Comparison of ENCODE assay signal across 8 cellular contexts in the genomic region with DNA sequence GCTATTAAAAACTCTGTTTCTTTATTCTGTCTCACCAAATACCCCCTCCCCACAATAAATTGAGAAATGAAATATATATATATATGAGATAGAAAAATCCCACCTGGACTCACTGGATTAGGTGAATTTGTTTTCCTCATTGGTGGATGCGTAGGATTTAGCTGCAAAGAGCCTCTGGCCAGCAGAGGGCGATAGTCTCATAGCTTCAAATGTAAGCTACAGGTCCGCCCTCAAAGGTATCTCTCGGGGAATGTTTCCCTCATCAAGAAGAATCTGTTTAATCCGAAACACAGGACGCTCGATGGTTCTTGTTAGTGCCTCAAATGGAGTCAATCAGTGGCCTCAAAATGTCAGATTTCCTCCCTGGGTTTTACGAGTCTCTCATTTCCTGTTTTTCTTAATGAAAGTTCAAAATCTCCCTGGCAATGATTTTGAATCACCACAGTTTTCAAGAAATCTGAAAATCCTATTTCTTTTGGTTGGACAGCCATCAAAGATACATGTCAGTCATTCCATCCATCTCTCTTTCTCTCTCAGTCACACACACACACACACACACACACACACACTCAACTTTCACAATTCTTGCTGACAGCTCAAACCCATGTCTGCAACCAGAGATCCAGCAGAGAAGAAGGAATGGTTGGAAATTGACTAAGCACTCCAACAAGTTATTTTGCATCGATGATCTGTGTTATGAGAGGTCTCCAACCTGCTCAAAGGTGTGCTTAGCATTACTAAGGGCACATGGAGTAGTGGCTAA. TPM values are rescaled to one million over a fixed set of nuclear protein-coding genes. Genes with fewer than 3 reads are reported as not detected.
DNase-seq lines count a peak whose midpoint lies in the region; ATAC-seq and TF ChIP-seq lines count a peak whose summit lies in the region.

No MANE protein-coding gene starts in this region.

- no peak overlapping the region for H4K8ac ChIP-seq in mesendoderm (ENCODE audit: low read depth, low read length)

- no peak overlapping the region for H3K18ac ChIP-seq in mesendoderm (ENCODE audit: low read length)

- H3K27me3 ChIP-seq in dorsolateral prefrontal cortex (peaks cover 0 to 3% (median 0%) of the 10 kb centered on the region in 45 donors), mesendoderm (ENCODE audit: insufficient read depth, low read length, poor library complexity) (no peaks in the 10 kb centered on the region)

- H3K79me1 ChIP-seq in mesendoderm (ENCODE audit: low read length) = no peaks in the 10 kb centered on the region

- H3K27ac ChIP-seq in dorsolateral prefrontal cortex = no peak overlapping the region
- no peak overlapping the region for H3K27ac ChIP-seq in mesendoderm (ENCODE audit: low read depth, low read length)

- no peak overlapping the region for H3K4me2 ChIP-seq in mesendoderm (ENCODE audit: low read length)

- DNase-seq in COR-L47 (lab: John Stamatoyannopoulos, UW) (peak; percentile 77), NCI-H510A (lab: John Stamatoyannopoulos, UW) (peak; percentile 34), dorsolateral prefrontal cortex (peak; percentile 70 to 91 (median 80)), mesendoderm (peak; percentile 90)
- DNase-seq in activated CD4-positive, alpha-beta T cell treated with anti-CD3 and anti-CD28 coated beads, Interleukin-2, amount 50 U/mL, for 4 hours = peak; percentile 71 to 77
- DNase-seq in stimulated activated CD8-positive, alpha-beta memory T cell treated with anti-CD3 and anti-CD28 coated beads, Interleukin-15, amount 100 ng/mL, for 48 hours (ENCODE audit: low read depth in 2 of 2) = peak; percentile 44 to 45

- TF ChIP-seq CTCF in dorsolateral prefrontal cortex (IDR thresholded peaks at IDR 0.05 in 54 of 56, conservative IDR thresholded peaks at IDR 0.05 in 2 of 56; ENCODE audit: low read depth in 1 of 56, partially characterized antibody in 56 of 56) = peak; percentile 65 to 94 (median 86)

- no peak overlapping the region for H3K23ac ChIP-seq in mesendoderm (ENCODE audit: low read length)

- H3K36me3 ChIP-seq in mesendoderm (ENCODE audit: control insufficient read depth, insufficient read depth, low read length) = no peaks in the 10 kb centered on the region

- no peak overlapping the region for H2AK5ac ChIP-seq in mesendoderm (ENCODE audit: low read length)

- H2BK5ac ChIP-seq in mesendoderm (ENCODE audit: low read length) = no peak overlapping the region

- no peak overlapping the region for H3K4ac ChIP-seq in mesendoderm (ENCODE audit: low read depth, low read length)

- intact Hi-C loops in dorsolateral prefrontal cortex (cut with DNase I) = loop anchor here in 1 of 2 donors (10.0 kb wide), 1 partner anchor 365 kb away; no protein-coding TSS in a partner anchor

- H3K4me1 ChIP-seq in mesendoderm (ENCODE audit: control insufficient read depth, low read depth, low read length) = no peaks in the 10 kb centered on the region

- H2BK15ac ChIP-seq in mesendoderm (replicated peaks; ENCODE audit: low read depth) = no peak overlapping the region

- no CpG with 5 or more reads among the region's 9 CpGs for WGBS in mesendoderm (ENCODE audit: extremely low coverage, insufficient coverage, low lambda C conversion rate)

- H4K5ac ChIP-seq in mesendoderm (ENCODE audit: low read length) = no peak overlapping the region

- H3K79me2 ChIP-seq in mesendoderm (ENCODE audit: control insufficient read depth, insufficient read depth, low read length) = no peaks in the 10 kb centered on the region

- no peak overlapping the region for H2BK120ac ChIP-seq in mesendoderm (ENCODE audit: low read depth, low read length)

- no peak overlapping the region for H3K56ac ChIP-seq in mesendoderm (ENCODE audit: low read length)

- ATAC-seq in HG02642 (IDR thresholded peaks at IDR 0.05; ENCODE audit: poor library complexity, unreplicated experiment) = peak; percentile 52
- ATAC-seq in GM18519 (IDR thresholded peaks at IDR 0.05; ENCODE audit: low FRiP score, unreplicated experiment) = no peak

- H3K4me3 ChIP-seq in dorsolateral prefrontal cortex (peak overlapping the region in 22 of 59 donors; percentile 6 to 52 (median 30)), mesendoderm (ENCODE audit: low read length) (no peak overlapping the region)

- H3K9ac ChIP-seq in mesendoderm (ENCODE audit: low read length) = no peak overlapping the region

RNA-seq across cellular contexts. Expression of a gene that starts 13.9 kb away (rescaled TPM):
- total RNA-seq in dorsolateral prefrontal cortex = 100 to 1,000 TPM in 8 of 120 experiments, 10 to 100 TPM in 112; 18.6 to 116 (median 67.4) TPM
- polyA plus RNA-seq in mesendoderm (2013, experiment 1 of 2) = 0.04 TPM
- polyA plus RNA-seq in mesendoderm (2013, experiment 2 of 2) = 0.04 TPM

Comparison
In these comparisons a context has a peak if more than half of its experiments do, and no peak if none do; other contexts are left out.
1. DNase-seq: peak in every context shown above with its lines; median percentile 90 in mesendoderm; 80 in dorsolateral prefrontal cortex; 77 in COR-L47; 74 in activated CD4-positive, alpha-beta T cell treated with anti-CD3 and anti-CD28 coated beads, Interleukin-2, amount 50 U/mL, for 4 hours; 44 in stimulated activated CD8-positive, alpha-beta memory T cell treated with anti-CD3 and anti-CD28 coated beads, Interleukin-15, amount 100 ng/mL, for 48 hours; 34 in NCI-H510A.